19 cellular contexts compared by ENCODE assay signal in the genomic region with DNA sequence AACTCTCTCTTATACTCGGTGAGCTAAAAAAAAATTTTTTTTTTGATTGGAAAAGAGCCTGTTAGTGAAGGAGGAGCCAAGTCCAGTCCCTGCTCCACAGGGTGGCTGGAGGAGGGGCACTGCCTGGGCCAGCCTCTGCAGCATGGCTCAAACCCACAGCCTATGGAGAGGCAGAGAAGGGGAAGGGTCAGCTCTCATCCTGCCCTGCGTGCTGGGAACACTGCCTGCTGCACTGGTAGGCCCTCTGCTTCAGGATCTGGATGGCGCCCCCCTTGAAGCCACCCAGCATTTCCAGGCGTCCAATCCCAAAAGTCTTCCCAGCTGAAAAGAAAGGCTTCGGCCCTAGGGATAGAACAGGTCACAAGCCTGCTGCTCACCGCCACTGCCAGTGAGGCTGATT. TPM values are rescaled to one million over a fixed set of nuclear protein-coding genes. Genes with fewer than 3 reads are reported as not detected.
DNase-seq lines count a peak whose midpoint lies in the region; ATAC-seq and TF ChIP-seq lines count a peak whose summit lies in the region.
"Had no signal": no experiment of that assay in that cellular context is flagged by ENCODE, and none has a peak within 500 bp of the region (broad histone marks: within the 10 kb centered on the region; RNA-seq: fewer than 3 reads in every experiment).

No MANE protein-coding gene starts in this region.

- no peak overlapping the region for H3K27ac ChIP-seq in H9 (ENCODE audit: insufficient read length, low read depth, low read length)
- H3K27ac ChIP-seq in iPS-20b (ENCODE audit: low read length): no peak overlapping the region
- H3K27ac ChIP-seq in neuronal stem cell (replicated peaks; ENCODE audit: low read length): no peak overlapping the region
- H3K27ac ChIP-seq: A549; BLaER1 treated with 17β-estradiol and CSF1 and Interleukin-3, amounts not matched to agents 10 nM and 100 nM; HL-60; RWPE1; SJCRH30 had no signal

- H3K36me3 ChIP-seq in iPS-20b (ENCODE audit: insufficient read depth, low read depth, low read length): no peaks in the 10 kb centered on the region
- H3K36me3 ChIP-seq in neuronal stem cell (replicated peaks in 1 of 2; ENCODE audit: control insufficient read depth in 2 of 2, insufficient read depth in 2 of 2, low read length in 2 of 2): no peaks in the 10 kb centered on the region
- H3K36me3 ChIP-seq: BLaER1 treated with 17β-estradiol and CSF1 and Interleukin-3, amounts not matched to agents 10 nM and 100 nM; SJCRH30 had no signal

- H2AFZ ChIP-seq in H9 (ENCODE audit: low read length) (no peak overlapping the region), neuronal stem cell (ENCODE audit: low read length) (peak overlapping the region; percentile 79)

- H4K8ac ChIP-seq in H9 (replicated peaks; ENCODE audit: insufficient read length, low read depth, low read length) (no peak overlapping the region), neuronal stem cell (ENCODE audit: low read depth, low read length) (no peak overlapping the region)

- peak overlapping the region in 2 of 3 experiments; percentile 18 to 92; a peak in 2 of 7 replicates for H3K27ac Mint-ChIP-seq in H9

- no peak overlapping the region for H3K4me3 ChIP-seq in choroid plexus epithelial cell (ENCODE audit: low read depth, low read length)
- no peak overlapping the region for H3K4me3 ChIP-seq in iPS-20b (ENCODE audit: low read length)
- H3K4me3 ChIP-seq in neuronal stem cell (ENCODE audit: low read length in 2 of 2): no peak overlapping the region
- H3K4me3 ChIP-seq: A549; BLaER1 treated with 17β-estradiol and CSF1 and Interleukin-3, amounts not matched to agents 10 nM and 100 nM; SJCRH30 had no signal

- H3K9ac ChIP-seq in H9 (ENCODE audit: extremely low read depth, insufficient read length, low read length) (no peak overlapping the region), iPS-20b (ENCODE audit: low read depth, low read length) (peak overlapping the region; percentile 43; the same call in 1 of the 2 replicates), neuronal stem cell (ENCODE audit: low read depth, low read length, poor library complexity) (peak overlapping the region; percentile 75)
- H3K9ac ChIP-seq: BLaER1 treated with 17β-estradiol and CSF1 and Interleukin-3, amounts not matched to agents 10 nM and 100 nM had no signal

- no peak overlapping the region for H3K23ac ChIP-seq in H9 (ENCODE audit: insufficient read length, low read depth, low read length)
- H3K23ac ChIP-seq in neuronal stem cell (ENCODE audit: low read depth, low read length, poor library complexity): no peak overlapping the region

- no peak overlapping the region for H3K18ac ChIP-seq in H9 (ENCODE audit: insufficient read length, low read depth, low read length)
- H3K18ac ChIP-seq in neuronal stem cell (ENCODE audit: low read length): peak overlapping the region; percentile 83

- H2BK15ac ChIP-seq in H9 (ENCODE audit: low read depth, low read length) (no peak overlapping the region), neuronal stem cell (ENCODE audit: low read length) (no peak overlapping the region)

- no peak overlapping the region for H3K4me2 ChIP-seq in H9 (ENCODE audit: insufficient read depth, insufficient read length, low read length)
- no peak overlapping the region for H3K4me2 ChIP-seq in neuronal stem cell (ENCODE audit: insufficient read depth, low read length, poor library complexity, severe bottlenecking)
- H3K4me2 ChIP-seq: A549; BLaER1 treated with 17β-estradiol and CSF1 and Interleukin-3, amounts not matched to agents 10 nM and 100 nM had no signal

- peaks cover 30 to 52% of the 10 kb centered on the region in 2 experiments for H3K4me1 Mint-ChIP-seq in H9

- H3K4me3 Mint-ChIP-seq in H9: peak overlapping the region in 1 of 2 experiments; percentile 4; a peak in 1 of 5 replicates
- H3K4me3 Mint-ChIP-seq: CD8-positive, alpha-beta memory T cell had no signal

- no peak overlapping the region for H3K56ac ChIP-seq in H9 (ENCODE audit: insufficient read length, low read depth, low read length)

- H3K79me1 ChIP-seq in H9 (ENCODE audit: insufficient read depth, low read depth, low read length, poor library complexity, severe bottlenecking): no peaks in the 10 kb centered on the region
- H3K79me1 ChIP-seq in neuronal stem cell (ENCODE audit: low read depth, low read length): no peaks in the 10 kb centered on the region

- DNase-seq in H9 (peak; percentile 75), choroid plexus epithelial cell (ENCODE audit: low read depth) (peak; percentile 7), neuronal stem cell (ENCODE audit: low spot score) (no peak), NCI-H1092 treated with DMSO at 0.1 percent for 48 hours (lab: John Stamatoyannopoulos, UW) (no peak)
- DNase-seq: CD8-positive, alpha-beta memory T cell; HCEC 1CT; NCI-H2029; NCI-H2171; NCI-H446 treated with DMSO at 0.1 percent for 48 hours; NCI-H748 treated with DMSO at 0.1 percent for 48 hours; SJCRH30 had no signal

- H2BK5ac ChIP-seq in H9 (ENCODE audit: insufficient read length, low read length) (no peak overlapping the region), neuronal stem cell (ENCODE audit: low read length) (no peak overlapping the region)

- no CpG with 5 or more reads among the region's 6 CpGs for WGBS in H9 (ENCODE audit: extremely low coverage, insufficient read length, low lambda C conversion rate)
- WGBS in neuronal stem cell (ENCODE audit: extremely low coverage in 2 of 2, insufficient read length in 2 of 2, insufficient replicate concordance in 1 of 2), 2 donors: no CpG with 5 or more reads among the region's 6 CpGs

- H3K14ac ChIP-seq in H9 (ENCODE audit: insufficient read depth, low read length) (no peak overlapping the region), neuronal stem cell (ENCODE audit: low read length) (peak overlapping the region; percentile 59)

- no peaks in the 10 kb centered on the region for H3K36me3 Mint-ChIP-seq in H9 (ENCODE audit: insufficient read depth in 1 of 3, low read depth in 3 of 3)
- H3K36me3 Mint-ChIP-seq: CD8-positive, alpha-beta memory T cell had no signal

- no peaks in the 10 kb centered on the region for H3K9me3 Mint-ChIP-seq in H9
- H3K9me3 Mint-ChIP-seq: CD8-positive, alpha-beta memory T cell had no signal

- H2BK12ac ChIP-seq in H9 (ENCODE audit: insufficient read length, low read depth, low read length) (no peak overlapping the region), neuronal stem cell (ENCODE audit: low read length) (peak overlapping the region; percentile 64)

- H3K4me1 ChIP-seq in H9 (ENCODE audit: insufficient read depth, low read length) (peaks cover 6% of the 10 kb centered on the region; the same call in 1 of the 2 replicates), iPS-20b (ENCODE audit: insufficient read depth, low read length) (peaks cover 17% of the 10 kb centered on the region; the same call in 1 of the 2 replicates), neuronal stem cell (ENCODE audit: control insufficient read depth in 2 of 2, insufficient read depth in 1 of 2, low read depth in 1 of 2, low read length in 2 of 2) (peaks cover 7 to 30% of the 10 kb centered on the region in 2 donors)
- H3K4me1 ChIP-seq: A549, SJCRH30 had no signal

- H3K9me3 ChIP-seq in H9 (ENCODE audit: control insufficient read depth, low read depth, low read length) (no peaks in the 10 kb centered on the region), iPS-20b (ENCODE audit: insufficient read depth, low read depth, low read length) (no peaks in the 10 kb centered on the region), neuronal stem cell (replicated peaks in 1 of 2; ENCODE audit: control insufficient read depth in 2 of 2, insufficient read depth in 1 of 2, low read depth in 1 of 2, low read length in 2 of 2) (no peaks in the 10 kb centered on the region)
- H3K9me3 ChIP-seq: A549; BLaER1 treated with 17β-estradiol and CSF1 and Interleukin-3, amounts not matched to agents 10 nM and 100 nM; SJCRH30 had no signal

- H2BK120ac ChIP-seq in H9 (ENCODE audit: low read depth, low read length, poor library complexity, severe bottlenecking) (no peak overlapping the region), neuronal stem cell (ENCODE audit: low read depth, low read length) (no peak overlapping the region)

- no peak for TF ChIP-seq CTCF in H9 (conservative IDR thresholded peaks at IDR 0.05)
- no peak for TF ChIP-seq CTCF in choroid plexus epithelial cell (conservative IDR thresholded peaks at IDR 0.05; ENCODE audit: low read depth, low read length)

- H3K23me2 ChIP-seq in H9 (ENCODE audit: insufficient read length, low read depth, low read length, poor library complexity, severe bottlenecking): no peaks in the 10 kb centered on the region

- ATAC-seq in HG02610 (IDR thresholded peaks at IDR 0.05; ENCODE audit: unreplicated experiment): no peak
- ATAC-seq in HG03442 (IDR thresholded peaks at IDR 0.05; ENCODE audit: unreplicated experiment): no peak

- H3K79me2 ChIP-seq in H9 (ENCODE audit: insufficient read depth, low read length): no peaks in the 10 kb centered on the region

- H2AK5ac ChIP-seq in H9 (ENCODE audit: insufficient read length, low read length): no peak overlapping the region
- H2AK5ac ChIP-seq in neuronal stem cell (ENCODE audit: low read depth, low read length): peak overlapping the region; percentile 2

- H3K27me3 Mint-ChIP-seq in H9 (ENCODE audit: low read depth): no peaks in the 10 kb centered on the region

- no peak overlapping the region for H4K5ac ChIP-seq in H9 (ENCODE audit: insufficient read length, low read depth, low read length)

- H3K4ac ChIP-seq in H9 (ENCODE audit: low read depth, low read length) (no peak overlapping the region), neuronal stem cell (ENCODE audit: low read length) (no peak overlapping the region)

- no peak overlapping the region for H2BK20ac ChIP-seq in H9 (ENCODE audit: low read depth, low read length, poor library complexity, severe bottlenecking)

- no peak overlapping the region for H3T11ph ChIP-seq in H9 (ENCODE audit: low read length)

- H3K27me3 ChIP-seq in H9 (ENCODE audit: insufficient read depth, low read length) (no peaks in the 10 kb centered on the region), iPS-20b (ENCODE audit: insufficient read depth, low read length) (no peaks in the 10 kb centered on the region), neuronal stem cell (ENCODE audit: control insufficient read depth in 3 of 3, insufficient read depth in 3 of 3, low read depth in 1 of 3, low read length in 3 of 3) (peaks cover 0 to 24% (median 0%) of the 10 kb centered on the region in 3 experiments)
- H3K27me3 ChIP-seq: BLaER1 treated with 17β-estradiol and CSF1 and Interleukin-3, amounts not matched to agents 10 nM and 100 nM; SJCRH30 had no signal

- H4K91ac ChIP-seq in H9 (ENCODE audit: insufficient read length, low read depth, low read length) (no peak overlapping the region), neuronal stem cell (ENCODE audit: low read depth, low read length, poor library complexity) (no peak overlapping the region)

- no peaks in the 10 kb centered on the region for H4K20me1 ChIP-seq in H9 (ENCODE audit: control insufficient read depth, insufficient read depth, insufficient read length)

RNA-seq across cellular contexts. Expression of a gene that starts 48.8 kb away (rescaled TPM):
- 27.7 and 28.1 TPM in 2 replicates for total RNA-seq in H9 (2021)
- polyA plus RNA-seq in neuronal stem cell (2013, experiment 1 of 2): 12.5 TPM
- 12.2 TPM for polyA plus RNA-seq in neuronal stem cell (2013, experiment 2 of 2)
- total RNA-seq: Daoy, SJCRH30 had no signal

Comparison
In these comparisons a context has a peak if more than half of its experiments do, and no peak if none do; other contexts are left out.
1. DNase-seq: peak in H9 (single experiment) and choroid plexus epithelial cell (single experiment); none in neuronal stem cell (single experiment) and NCI-H1092 treated with DMSO at 0.1 percent for 48 hours (single experiment).